1 cellular context compared by ENCODE assay signal in the genomic region with DNA sequence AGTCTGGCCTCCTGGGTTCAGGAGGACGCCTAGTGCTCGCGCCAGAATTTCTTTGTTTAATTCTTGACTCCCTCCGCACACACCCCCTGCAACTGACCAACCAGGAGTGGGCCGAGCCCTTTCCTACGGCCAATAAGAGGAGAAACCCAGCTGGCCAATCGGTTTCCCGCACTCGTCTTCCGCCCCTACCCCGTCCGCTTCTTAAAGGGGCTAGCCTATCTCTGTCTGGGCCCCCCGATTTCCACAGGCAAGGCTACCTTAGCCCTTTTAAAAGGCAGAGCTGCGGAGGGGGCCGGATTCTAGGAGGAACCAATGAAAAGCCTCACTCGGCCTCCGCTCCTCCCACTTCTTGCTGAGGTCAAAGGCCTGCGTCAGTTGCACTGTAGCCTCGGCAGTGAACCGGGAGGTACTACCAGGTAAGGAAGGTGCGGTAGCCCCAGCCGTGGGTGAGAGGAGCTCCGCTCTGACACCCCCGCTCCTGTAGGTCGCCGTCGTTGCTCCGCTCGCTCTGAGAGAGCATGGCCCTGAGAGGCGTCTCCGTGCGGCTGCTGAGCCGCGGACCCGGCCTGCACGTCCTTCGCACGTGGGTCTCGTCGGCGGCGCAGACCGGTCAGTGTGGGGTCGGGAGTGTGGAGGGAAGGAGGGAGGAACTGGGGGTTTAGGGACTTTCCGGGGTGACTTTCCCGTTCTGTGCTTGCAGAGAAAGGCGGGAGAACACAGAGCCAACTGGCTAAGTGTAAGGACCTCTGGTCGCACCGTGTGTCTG.
TF ChIP-seq lines count a peak whose summit lies in the region.

Gene GCDH, plus strand, starts transcription at position 374 of the 766 bp plus-strand sequence. Its CDS starts 145 bp downstream, at position 519.

TF ChIP-seq in SK-N-SH, 30 proteins besides CTCF, POLR2A, EP300 and RAD21 (continued from another document):
- TF ChIP-seq ZBTB33 (IDR thresholded peaks at IDR 0.05; ENCODE audit: borderline replicate concordance, low read depth): no peak
- no peak for TF ChIP-seq FOXM1 (IDR thresholded peaks at IDR 0.05; ENCODE audit: low read depth)
- peak; percentile 56 for TF ChIP-seq POLR2AphosphoS5 (IDR thresholded peaks at IDR 0.05; ENCODE audit: low read depth, low read length)
- TF ChIP-seq RFX5 (IDR thresholded peaks at IDR 0.05; ENCODE audit: low read length): peak; percentile 76
- no peak for TF ChIP-seq RCOR1 (IDR thresholded peaks at IDR 0.05; ENCODE audit: low read length)
- TF ChIP-seq ELF1 (IDR thresholded peaks at IDR 0.05): peak; percentile 82
- TF ChIP-seq TAF1 (IDR thresholded peaks at IDR 0.05; ENCODE audit: borderline replicate concordance, low read depth, low read length): peak; percentile 52; the same call in 1 of the 2 replicates
- TF ChIP-seq MEF2A (IDR thresholded peaks at IDR 0.05; ENCODE audit: borderline replicate concordance, low read depth): no peak
- TF ChIP-seq SIN3A (IDR thresholded peaks at IDR 0.05; ENCODE audit: borderline replicate concordance, low read depth, low read length): 0 out of 2 replicates have a peak, but pooled peaks have one; percentile 16
- TF ChIP-seq RXRA (IDR thresholded peaks at IDR 0.05; ENCODE audit: borderline replicate concordance, low read depth): no peak
- TF ChIP-seq MXI1 (IDR thresholded peaks at IDR 0.05; ENCODE audit: low read depth, low read length): peak; percentile 95
- TF ChIP-seq JUND (IDR thresholded peaks at IDR 0.05): no peak
- TF ChIP-seq FOSL2 (IDR thresholded peaks at IDR 0.05; ENCODE audit: borderline replicate concordance, low read depth): no peak
